7 cellular contexts compared by ENCODE assay signal in the genomic region with DNA sequence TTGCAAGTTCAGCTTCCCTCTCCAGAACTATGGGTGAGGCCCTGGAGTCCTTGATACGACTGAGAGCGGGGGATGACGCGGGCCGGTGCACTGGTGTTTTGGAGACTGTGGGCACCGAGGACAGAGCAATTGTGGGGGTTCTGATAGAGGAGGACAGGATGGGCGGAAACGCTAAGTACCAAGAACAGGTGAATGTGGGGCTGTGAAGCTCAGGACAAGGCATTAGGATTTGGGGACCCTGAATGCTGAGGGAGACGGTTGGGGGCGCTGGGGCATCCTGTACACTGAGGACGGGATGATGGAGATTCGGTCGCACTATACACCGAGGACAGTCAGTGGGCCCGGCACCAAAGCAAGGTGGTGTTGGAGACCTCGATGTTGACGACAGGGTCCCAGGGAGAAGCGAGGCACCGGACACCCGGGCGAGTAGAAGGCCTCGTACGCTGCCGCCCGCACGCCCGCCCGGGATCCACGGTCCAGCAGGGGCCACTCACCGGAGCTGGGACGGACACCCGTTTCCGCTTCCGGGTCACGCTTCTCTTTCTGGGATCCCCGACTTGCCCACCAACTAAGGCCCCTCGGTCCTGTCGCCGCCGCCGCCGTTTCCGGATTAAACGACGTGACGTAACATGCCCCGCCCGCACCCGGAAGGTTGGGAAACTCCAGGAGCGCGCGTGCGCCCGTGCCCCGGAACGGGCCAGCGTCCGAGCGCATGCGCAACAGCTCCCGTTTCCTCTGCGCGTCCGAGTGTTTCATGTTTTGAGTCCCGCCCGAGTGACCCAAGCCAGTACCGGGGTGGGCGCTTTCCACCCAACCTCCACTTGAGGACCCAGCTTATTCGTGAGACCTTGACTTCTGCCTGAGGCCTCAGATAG.
DNase-seq lines count a peak whose midpoint lies in the region; TF ChIP-seq lines count a peak whose summit lies in the region.

Gene CHMP2A (minus strand): TSS at position 612 of the 875 bp plus-strand sequence. CDS start 893 bp downstream, outside the sequence.

- peaks cover 5% of the 10 kb centered on the region for H3K4me1 ChIP-seq in HUES48 (ENCODE audit: control insufficient read depth, insufficient read depth, low read length)
- H3K4me1 ChIP-seq in mucosa of stomach (ENCODE audit: control insufficient read depth, insufficient read depth, low read length), result peaks cover 30% of the 10 kb centered on the region

- no peak for TF ChIP-seq CTCF in epithelial cell of esophagus (IDR thresholded peaks at IDR 0.05; ENCODE audit: insufficient read depth, low read depth, low read length, missing control alignments)

- H3K36me3 ChIP-seq in HUES48 (ENCODE audit: control insufficient read depth, insufficient read depth, low read length) (peaks cover 43% of the 10 kb centered on the region), mucosa of stomach (ENCODE audit: control insufficient read depth, insufficient read depth, low read length) (peaks cover 19% of the 10 kb centered on the region)

- DNase-seq in activated CD8-positive, alpha-beta memory T cell treated with anti-CD3 and anti-CD28 coated beads for 4 hours (ENCODE audit: low read depth in 2 of 2), result peak; percentile 95 to 98
- DNase-seq in epithelial cell of esophagus (ENCODE audit: low read depth), result peak; percentile 95
- DNase-seq in stimulated activated CD8-positive, alpha-beta memory T cell treated with anti-CD3 and anti-CD28 coated beads, Interleukin-7, amount 100 ng/mL, for 1 hour (ENCODE audit: low read depth in 2 of 2), result peak; percentile 97 to 98
- DNase-seq in NK-92 treated with Interleukin-12 subunit alpha and Interleukin-12 subunit beta, amount 100 ng/mL, for 24 hours (lab: John Stamatoyannopoulos, UW), result no peak

- H3K9me3 ChIP-seq in HUES48 (ENCODE audit: control insufficient read depth, insufficient read depth, low read length) (no peaks in the 10 kb centered on the region), mucosa of stomach (ENCODE audit: control insufficient read depth, low read length) (no peaks in the 10 kb centered on the region)

- H3K9ac ChIP-seq in HUES48 (ENCODE audit: low read depth, low read length) (peak within 1 kb of the TSS; percentile 85), mucosa of stomach (ENCODE audit: low read length) (peak within 1 kb of the TSS; percentile 96)

- peak within 1 kb of the TSS; percentile 95 for H3K27ac ChIP-seq in HUES48 (ENCODE audit: low read depth, low read length)

- H3K27me3 ChIP-seq in HUES48 (ENCODE audit: control insufficient read depth, insufficient read depth, low read length) (no peaks in the 10 kb centered on the region), mucosa of stomach (ENCODE audit: control insufficient read depth, insufficient read depth, low read length) (no peaks in the 10 kb centered on the region)

- peak within 1 kb of the TSS; percentile 76 for H3K4me3 ChIP-seq in HUES48 (ENCODE audit: low read depth, low read length)
- H3K4me3 ChIP-seq in epithelial cell of esophagus (ENCODE audit: low read length), result peak within 1 kb of the TSS; percentile 94
- H3K4me3 ChIP-seq in mucosa of stomach (ENCODE audit: low read length), result peak within 1 kb of the TSS; percentile 88

- peak; percentile 81 for TF ChIP-seq POLR2A in GM19193 (IDR thresholded peaks at IDR 0.05; ENCODE audit: extremely low read depth, insufficient read depth, insufficient read length)
